ENCODE assay signal across 22 cellular contexts in the genomic region with DNA sequence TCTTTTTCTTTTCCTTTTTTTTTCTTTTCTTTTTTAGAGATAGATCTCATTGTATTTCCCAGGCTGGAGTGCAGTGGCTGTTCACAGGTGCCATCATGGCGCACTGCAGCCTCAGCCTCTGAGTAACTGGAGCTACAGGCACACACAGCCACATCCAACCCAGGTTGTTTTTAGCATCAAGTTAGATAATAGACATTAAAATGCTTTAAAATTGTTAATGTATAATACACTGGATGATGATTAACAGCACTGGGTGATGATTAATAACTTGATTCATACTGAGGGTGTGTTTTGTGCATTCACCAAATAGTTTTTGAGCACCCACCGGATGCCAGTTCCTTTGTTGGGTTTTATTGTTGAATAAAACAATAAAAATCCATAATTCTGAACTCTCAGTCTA.
"Had no signal": no experiment of that assay in that cellular context is flagged by ENCODE, and none has a peak within 500 bp of the region (broad histone marks: within the 10 kb centered on the region; RNA-seq: fewer than 3 reads in every experiment).

No MANE protein-coding gene starts in this region.

- ATAC-seq: activated CD8-positive, alpha-beta T cell treated with anti-CD3 and anti-CD28 coated beads, Interleukin-2, amount 10 ng/mL, durations not matched to agents 7 days and 5 days; activated T-cell treated with anti-CD3 and anti-CD28 coated beads, Interleukin-2, amount 50 U/mL, for 4 hours; body of pancreas; heart left ventricle; natural killer cell; pancreas; right lobe of liver had no signal

- DNase-seq: activated CD4-positive, alpha-beta T cell treated with anti-CD3 and anti-CD28 coated beads, Interleukin-2, amount 10 ng/mL, durations not matched to agents 7 days and 5 days; activated CD4-positive, CD25-positive, alpha-beta regulatory T cell; activated CD8-positive, alpha-beta T cell treated with anti-CD3 and anti-CD28 coated beads, Interleukin-2, amount 10 ng/mL, durations not matched to agents 7 days and 5 days; activated naive CD4-positive, alpha-beta T cell treated with anti-CD3 and anti-CD28 coated beads for 36 hours; activated T-cell treated with anti-CD3 and anti-CD28 coated beads, Interleukin-2, amount 50 U/mL, for 4 hours; body of pancreas; central memory CD4-positive, alpha-beta T cell; colonic mucosa; endodermal cell; erythroblast; heart left ventricle; mesendoderm; natural killer cell; pancreas; right lobe of liver; small intestine; stimulated activated CD4-positive, alpha-beta T cell treated with anti-CD3 and anti-CD28 coated beads, Interleukin-15, amount 100 ng/mL, for 24 hours; stimulated activated CD4-positive, alpha-beta T cell treated with anti-CD3 and anti-CD28 coated beads, Interleukin-2, amount 100 ng/mL, for 48 hours; stomach; T1000; trophoblast cell had no signal

- H3K4me3 ChIP-seq: body of pancreas, colonic mucosa, heart left ventricle, pancreas, right lobe of liver, stomach, vagina had no signal
